Comparison of ENCODE assay signal across 8 cellular contexts in genomic region chr2:169360984-169361705, GRCh38.
DNase-seq lines count a peak whose midpoint lies in the region; TF ChIP-seq lines count a peak whose summit lies in the region.

No MANE protein-coding gene starts in this region.

- TF ChIP-seq CTCF in nephron progenitor cell (IDR thresholded peaks at IDR 0.05), result no peak

- DNase-seq in HEK293T (ENCODE audit: extremely low spot score) (peak; percentile 47), ecto neural progenitor cell (ENCODE audit: low spot score) (peak; percentile 86), nephron progenitor cell (peak; percentile 35), NCI-H526 (lab: John Stamatoyannopoulos, UW) (no peak), COR-L47 (lab: John Stamatoyannopoulos, UW) (no peak), COLO829 (ENCODE audit: low spot score) (no peak), NCI-H1417 treated with DMSO at 0.1 percent for 48 hours (lab: John Stamatoyannopoulos, UW) (no peak)

- H3K27ac Mint-ChIP-seq in nephron progenitor cell, result no peak overlapping the region

- H3K4me1 Mint-ChIP-seq in nephron progenitor cell, result peaks cover 36% of the 10 kb centered on the region

- no peaks in the 10 kb centered on the region for H3K36me3 Mint-ChIP-seq in nephron progenitor cell (ENCODE audit: low read depth)

- CTCF ChIA-PET in HEK293T (lab: Yijun Ruan, JAX), result interaction anchor here (0.5 to 0.6 kb wide), 2 partner anchors 44 to 131 kb away, joined by 5 to 7 read pairs; no protein-coding TSS in a partner anchor

- peak overlapping the region; percentile 40 for H2AFZ ChIP-seq in ACC112 (ENCODE audit: low read length, unreplicated experiment)

- H3K36me3 ChIP-seq in ACC112 (ENCODE audit: insufficient read depth, low read length), result no peaks in the 10 kb centered on the region

- H3K4me1 ChIP-seq in ACC112 (ENCODE audit: control insufficient read depth, insufficient read depth, low read length, unreplicated experiment), result peaks cover 14% of the 10 kb centered on the region

- no peaks in the 10 kb centered on the region for H3K9me3 Mint-ChIP-seq in nephron progenitor cell

- H3K4me3 ChIP-seq in ACC112 (ENCODE audit: low read depth, low read length), result peak overlapping the region; percentile 68

- H3K27me3 Mint-ChIP-seq in nephron progenitor cell (ENCODE audit: low read depth, poor library complexity), result peaks cover 78% of the 10 kb centered on the region

- H3K4me3 Mint-ChIP-seq in nephron progenitor cell, result peak overlapping the region; percentile 76

- no peak overlapping the region for H3K27ac ChIP-seq in ACC112 (ENCODE audit: low read depth, low read length)

- H3K27me3 ChIP-seq in ACC112 (ENCODE audit: insufficient read depth, low read length), result peaks cover 91% of the 10 kb centered on the region

- H3K79me2 ChIP-seq in ACC112 (ENCODE audit: control insufficient read depth, insufficient read depth, low read length, unreplicated experiment), result no peaks in the 10 kb centered on the region

- POLR2A ChIA-PET in HEK293T (lab: Yijun Ruan, JAX), result interaction anchor here (1.0 to 1.1 kb wide), 2 partner anchors 26 to 31 kb away, joined by 3 read pairs; no protein-coding TSS in a partner anchor

TF ChIP-seq in HEK293T, 16 proteins besides CTCF, POLR2A, EP300 and RAD21:
- no peak for TF ChIP-seq SUZ12 (IDR thresholded peaks at IDR 0.05)
- TF ChIP-seq ELF4 (IDR thresholded peaks at IDR 0.05), result no peak
- no peak for TF ChIP-seq FOXA1 (IDR thresholded peaks at IDR 0.05)
- TF ChIP-seq LEF1 (IDR thresholded peaks at IDR 0.05; ENCODE audit: borderline replicate concordance), result no peak
- no peak for TF ChIP-seq BHLHE40 (IDR thresholded peaks at IDR 0.05; ENCODE audit: borderline replicate concordance)
- TF ChIP-seq ZNF384 (IDR thresholded peaks at IDR 0.05), result no peak
- no peak for TF ChIP-seq FOXK2 (IDR thresholded peaks at IDR 0.05)
- TF ChIP-seq CTBP1 (IDR thresholded peaks at IDR 0.05; ENCODE audit: borderline replicate concordance), result no peak
- TF ChIP-seq PKNOX1 (IDR thresholded peaks at IDR 0.05), result no peak
- TF ChIP-seq HDGF (IDR thresholded peaks at IDR 0.05; ENCODE audit: borderline replicate concordance), result no peak
- no peak for TF ChIP-seq NFRKB (IDR thresholded peaks at IDR 0.05)
- TF ChIP-seq ARNT (IDR thresholded peaks at IDR 0.05), result no peak
- no peak for TF ChIP-seq SP1 (IDR thresholded peaks at IDR 0.05)
- TF ChIP-seq L3MBTL2 (conservative IDR thresholded peaks at IDR 0.05), result no peak
- TF ChIP-seq FOXM1 (IDR thresholded peaks at IDR 0.05; ENCODE audit: borderline replicate concordance), result no peak
- no peak for TF ChIP-seq TARDBP (IDR thresholded peaks at IDR 0.05)

Comparison
In these comparisons a context has a peak if more than half of its experiments do, and no peak if none do; other contexts are left out.
1. DNase-seq: peak in HEK293T (single experiment), ecto neural progenitor cell (single experiment) and nephron progenitor cell (single experiment); none in NCI-H526 (0 of 2), COR-L47 (single experiment), COLO829 (single experiment) and NCI-H1417 treated with DMSO at 0.1 percent for 48 hours (single experiment).